In genomic region chr5:86880785-86881492, GRCh38 we compare ENCODE assay signal across 8 cellular contexts.
A peak's percentile ranks its signal among the peaks of the same experiment; 100 is the strongest.
DNase-seq lines count a peak whose midpoint lies in the region; ATAC-seq, FAIRE-seq and TF ChIP-seq lines count a peak whose summit lies in the region.

No MANE protein-coding gene starts in this region.

- no peak overlapping the region for H3K4me3 ChIP-seq in MG63
- H3K4me3 ChIP-seq in breast epithelium = no peak overlapping the region

- H3K27ac ChIP-seq in 22Rv1 (no peak overlapping the region), breast epithelium (no peak overlapping the region)

- intact Hi-C loops in breast epithelium (cut with DNase I; ENCODE audit: low total_unique reads) = no loop called here

- in situ Hi-C loops in SK-MEL-5 (cut with HindIII; ENCODE audit: low pct_unique_long_range_greater_than_20kb, low sequenced_read_pairs) = no loop called here

- no peaks in the 10 kb centered on the region for H3K9me3 ChIP-seq in MG63
- H3K9me3 ChIP-seq in breast epithelium = no peaks in the 10 kb centered on the region

- no peaks in the 10 kb centered on the region for H3K4me1 ChIP-seq in breast epithelium

- H3K27me3 ChIP-seq in MG63 (no peaks in the 10 kb centered on the region), breast epithelium (no peaks in the 10 kb centered on the region)

- H3K36me3 ChIP-seq in MG63 (no peaks in the 10 kb centered on the region), breast epithelium (no peaks in the 10 kb centered on the region)

- peak; percentile 97 for FAIRE-seq in islet of Langerhans (lab: Jason Lieb, UNC)

- peak; percentile 88 for TF ChIP-seq CTCF in 22Rv1 (IDR thresholded peaks at IDR 0.05)
- TF ChIP-seq CTCF in GM10266 (IDR thresholded peaks at IDR 0.05; ENCODE audit: control insufficient read depth, insufficient read depth, low read depth, missing control alignments) = peak; percentile 58
- TF ChIP-seq CTCF in breast epithelium (IDR thresholded peaks at IDR 0.05) = peak; percentile 20 to 71 (median 67)

- DNase-seq in GM10266 (ENCODE audit: extremely low spot score) (peak; percentile 23), MG63 (peak; percentile 72), SK-MEL-5 (ENCODE audit: low read depth, low spot score) (peak; percentile 92), breast epithelium (ENCODE audit: low spot score in 2 of 2) (no peak)
- DNase-seq in stimulated activated CD4-positive, alpha-beta T cell treated with anti-CD3 and anti-CD28 coated beads, TNF-alpha, amount 100 ng/mL, for 48 hours (ENCODE audit: low read depth in 3 of 3) = peak in 2 of 3 donors; percentile 20 to 26

- peak; percentile 82 for ATAC-seq in HG02588 (IDR thresholded peaks at IDR 0.05; ENCODE audit: unreplicated experiment)

- no peak for TF ChIP-seq POLR2A in breast epithelium (IDR thresholded peaks at IDR 0.05)

Comparison
In these comparisons a context has a peak if more than half of its experiments do, and no peak if none do; other contexts are left out.
1. DNase-seq: peak in GM10266 (single experiment), MG63 (single experiment), SK-MEL-5 (single experiment) and stimulated activated CD4-positive, alpha-beta T cell treated with anti-CD3 and anti-CD28 coated beads, TNF-alpha, amount 100 ng/mL, for 48 hours (2 of 3); none in breast epithelium (0 of 2).
2. Peak in every context shown above with its lines, with median percentiles within 50 percentile points of each other: CTCF ChIP-seq.